ENCODE assay signal across 1 cellular context in the genomic region with DNA sequence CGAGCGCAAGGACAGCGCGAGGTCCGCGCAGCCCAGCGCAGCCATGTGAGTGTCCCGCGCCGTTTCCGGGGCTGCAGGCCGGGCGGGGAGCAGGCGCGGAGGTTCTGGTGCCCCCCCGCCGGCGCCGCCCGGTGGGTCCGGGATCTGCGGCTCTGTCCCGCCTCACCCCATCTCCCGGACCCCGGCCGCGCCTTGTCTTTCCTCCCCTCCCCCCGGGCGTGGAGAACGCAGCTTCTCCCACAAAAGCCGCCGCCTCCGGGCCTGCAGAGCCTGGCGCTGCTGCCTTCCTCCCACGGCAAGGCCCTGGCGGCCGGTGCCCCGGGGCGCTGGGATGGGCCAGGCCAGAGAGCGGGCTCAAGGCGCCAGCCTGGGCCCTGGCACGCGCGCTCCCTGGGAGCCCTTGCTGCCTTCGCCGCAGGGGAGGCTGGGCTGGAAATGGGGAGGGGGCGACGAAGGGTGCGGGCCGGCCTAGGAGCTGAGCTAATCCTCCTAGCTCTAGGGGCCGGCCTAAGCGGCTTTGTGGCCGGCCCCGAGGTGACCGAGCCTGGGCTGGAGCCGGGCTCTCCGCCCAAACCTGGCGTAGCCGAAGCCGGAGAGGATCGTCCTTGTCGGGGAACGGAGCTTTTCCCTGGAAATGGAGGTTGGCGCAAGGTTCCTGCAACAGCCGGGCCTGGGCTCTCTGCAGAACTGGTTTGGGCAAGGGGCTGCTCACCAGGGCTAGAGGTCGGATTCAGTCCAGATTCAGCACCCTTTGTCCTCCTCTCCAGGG.
TF ChIP-seq lines count a peak whose summit lies in the region.

No MANE protein-coding gene starts in this region.

TF ChIP-seq in HEK293, 187 proteins besides CTCF, POLR2A, EP300 and RAD21 (continued from another document and continues in another):
- TF ChIP-seq, protein P1, sequence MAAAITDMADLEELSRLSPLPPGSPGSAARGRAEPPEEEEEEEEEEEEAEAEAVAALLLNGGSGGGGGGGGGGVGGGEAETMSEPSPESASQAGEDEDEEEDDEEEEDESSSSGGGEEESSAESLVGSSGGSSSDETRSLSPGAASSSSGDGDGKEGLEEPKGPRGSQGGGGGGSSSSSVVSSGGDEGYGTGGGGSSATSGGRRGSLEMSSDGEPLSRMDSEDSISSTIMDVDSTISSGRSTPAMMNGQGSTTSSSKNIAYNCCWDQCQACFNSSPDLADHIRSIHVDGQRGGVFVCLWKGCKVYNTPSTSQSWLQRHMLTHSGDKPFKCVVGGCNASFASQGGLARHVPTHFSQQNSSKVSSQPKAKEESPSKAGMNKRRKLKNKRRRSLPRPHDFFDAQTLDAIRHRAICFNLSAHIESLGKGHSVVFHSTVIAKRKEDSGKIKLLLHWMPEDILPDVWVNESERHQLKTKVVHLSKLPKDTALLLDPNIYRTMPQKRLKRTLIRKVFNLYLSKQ (tag by site-specific recombination; IDR thresholded peaks at IDR 0.05; ENCODE audit: borderline replicate concordance) = no peak
- no peak for TF ChIP-seq ZNF169 (tag by site-specific recombination; IDR thresholded peaks at IDR 0.05)
- TF ChIP-seq ZNF677 (tag by site-specific recombination; IDR thresholded peaks at IDR 0.05) = no peak
- no peak for TF ChIP-seq ZNF555 (tag by site-specific recombination; conservative IDR thresholded peaks at IDR 0.05)
- no peak for TF ChIP-seq ZNF138 (tag by site-specific recombination; IDR thresholded peaks at IDR 0.05; ENCODE audit: borderline replicate concordance)
- no peak for TF ChIP-seq ZNF610 (tag by site-specific recombination; IDR thresholded peaks at IDR 0.05; ENCODE audit: borderline replicate concordance)
- no peak for TF ChIP-seq ZNF747 (tag by site-specific recombination; IDR thresholded peaks at IDR 0.05)
- no peak for TF ChIP-seq ZNF629 (tag by site-specific recombination; IDR thresholded peaks at IDR 0.05)
- no peak for TF ChIP-seq ZSCAN16 (tag by site-specific recombination; IDR thresholded peaks at IDR 0.05)
- TF ChIP-seq, protein P2, sequence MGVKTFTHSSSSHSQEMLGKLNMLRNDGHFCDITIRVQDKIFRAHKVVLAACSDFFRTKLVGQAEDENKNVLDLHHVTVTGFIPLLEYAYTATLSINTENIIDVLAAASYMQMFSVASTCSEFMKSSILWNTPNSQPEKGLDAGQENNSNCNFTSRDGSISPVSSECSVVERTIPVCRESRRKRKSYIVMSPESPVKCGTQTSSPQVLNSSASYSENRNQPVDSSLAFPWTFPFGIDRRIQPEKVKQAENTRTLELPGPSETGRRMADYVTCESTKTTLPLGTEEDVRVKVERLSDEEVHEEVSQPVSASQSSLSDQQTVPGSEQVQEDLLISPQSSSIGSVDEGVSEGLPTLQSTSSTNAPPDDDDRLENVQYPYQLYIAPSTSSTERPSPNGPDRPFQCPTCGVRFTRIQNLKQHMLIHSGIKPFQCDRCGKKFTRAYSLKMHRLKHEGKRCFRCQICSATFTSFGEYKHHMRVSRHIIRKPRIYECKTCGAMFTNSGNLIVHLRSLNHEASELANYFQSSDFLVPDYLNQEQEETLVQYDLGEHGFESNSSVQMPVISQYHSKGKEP (tag by site-specific recombination; IDR thresholded peaks at IDR 0.05) = no peak
- TF ChIP-seq GLI4 (tag by site-specific recombination; IDR thresholded peaks at IDR 0.05) = no peak
- TF ChIP-seq, protein P3, sequence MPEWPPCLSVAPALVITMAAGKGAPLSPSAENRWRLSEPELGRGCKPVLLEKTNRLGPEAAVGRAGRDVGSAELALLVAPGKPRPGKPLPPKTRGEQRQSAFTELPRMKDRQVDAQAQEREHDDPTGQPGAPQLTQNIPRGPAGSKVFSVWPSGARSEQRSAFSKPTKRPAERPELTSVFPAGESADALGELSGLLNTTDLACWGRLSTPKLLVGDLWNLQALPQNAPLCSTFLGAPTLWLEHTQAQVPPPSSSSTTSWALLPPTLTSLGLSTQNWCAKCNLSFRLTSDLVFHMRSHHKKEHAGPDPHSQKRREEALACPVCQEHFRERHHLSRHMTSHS (tag by site-specific recombination; IDR thresholded peaks at IDR 0.05) = no peak
- TF ChIP-seq YY1 (tag by site-specific recombination; IDR thresholded peaks at IDR 0.05) = no peak
- TF ChIP-seq, protein P4, sequence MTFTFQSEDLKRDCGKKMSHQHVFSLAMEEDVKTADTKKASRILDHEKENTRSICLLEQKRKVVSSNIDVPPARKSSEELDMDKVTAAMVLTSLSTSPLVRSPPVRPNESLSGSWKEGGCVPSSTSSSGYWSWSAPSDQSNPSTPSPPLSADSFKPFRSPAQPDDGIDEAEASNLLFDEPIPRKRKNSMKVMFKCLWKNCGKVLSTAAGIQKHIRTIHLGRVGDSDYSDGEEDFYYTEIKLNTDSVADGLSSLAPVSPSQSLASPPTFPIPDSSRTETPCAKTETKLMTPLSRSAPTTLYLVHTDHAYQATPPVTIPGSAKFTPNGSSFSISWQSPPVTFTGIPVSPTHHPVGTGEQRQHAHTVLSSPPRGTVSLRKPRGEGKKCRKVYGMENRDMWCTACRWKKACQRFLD (tag by site-specific recombination; IDR thresholded peaks at IDR 0.05) = no peak
- TF ChIP-seq ZNF664 (tag by site-specific recombination; IDR thresholded peaks at IDR 0.05) = no peak
- TF ChIP-seq, protein P5, sequence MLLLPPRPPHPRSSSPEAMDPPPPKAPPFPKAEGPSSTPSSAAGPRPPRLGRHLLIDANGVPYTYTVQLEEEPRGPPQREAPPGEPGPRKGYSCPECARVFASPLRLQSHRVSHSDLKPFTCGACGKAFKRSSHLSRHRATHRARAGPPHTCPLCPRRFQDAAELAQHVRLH (tag by site-specific recombination; IDR thresholded peaks at IDR 0.05) = no peak
- no peak for TF ChIP-seq ZNF792 (tag by site-specific recombination; IDR thresholded peaks at IDR 0.05)
- no peak for TF ChIP-seq ZNF433 (tag by site-specific recombination; IDR thresholded peaks at IDR 0.05; ENCODE audit: low read depth)
- TF ChIP-seq GLIS2 (tag by site-specific recombination; IDR thresholded peaks at IDR 0.05) = peak; percentile 10; the same call in 1 of the 2 replicates
- TF ChIP-seq ZNF521 (tag by site-specific recombination; IDR thresholded peaks at IDR 0.05) = no peak
- peak; percentile 87 for TF ChIP-seq ZNF121 (tag by site-specific recombination; IDR thresholded peaks at IDR 0.05)
- no peak for TF ChIP-seq ZNF266 (tag by site-specific recombination; IDR thresholded peaks at IDR 0.05; ENCODE audit: low read depth)
- TF ChIP-seq ZNF843 (tag by site-specific recombination; IDR thresholded peaks at IDR 0.05) = no peak
- TF ChIP-seq ZNF560 (tag by site-specific recombination; IDR thresholded peaks at IDR 0.05; ENCODE audit: borderline replicate concordance) = no peak
- no peak for TF ChIP-seq ZNF292 (tag by site-specific recombination; IDR thresholded peaks at IDR 0.05; ENCODE audit: borderline replicate concordance, low read depth)
- TF ChIP-seq ZBTB8A (tag by site-specific recombination; IDR thresholded peaks at IDR 0.05) = 0 out of 2 replicates have a peak, but pooled peaks have one; percentile 22
- TF ChIP-seq ZNF416 (tag by site-specific recombination; IDR thresholded peaks at IDR 0.05) = no peak
- TF ChIP-seq SP7 (tag by site-specific recombination; IDR thresholded peaks at IDR 0.05) = no peak
- TF ChIP-seq ZNF510 (tag by site-specific recombination; IDR thresholded peaks at IDR 0.05; ENCODE audit: insufficient replicate concordance) = no peak
- TF ChIP-seq ZNF202 (tag by site-specific recombination; IDR thresholded peaks at IDR 0.05; ENCODE audit: borderline replicate concordance) = no peak
- no peak for TF ChIP-seq KLF9 (tag by site-specific recombination; IDR thresholded peaks at IDR 0.05; ENCODE audit: low read depth)
- no peak for TF ChIP-seq ZNF544 (tag by site-specific recombination; IDR thresholded peaks at IDR 0.05)
- peak; percentile 74 for TF ChIP-seq ZBTB17 (tag by site-specific recombination; IDR thresholded peaks at IDR 0.05)
- no peak for TF ChIP-seq ZNF114 (tag by site-specific recombination; IDR thresholded peaks at IDR 0.05)
- TF ChIP-seq, protein P6, sequence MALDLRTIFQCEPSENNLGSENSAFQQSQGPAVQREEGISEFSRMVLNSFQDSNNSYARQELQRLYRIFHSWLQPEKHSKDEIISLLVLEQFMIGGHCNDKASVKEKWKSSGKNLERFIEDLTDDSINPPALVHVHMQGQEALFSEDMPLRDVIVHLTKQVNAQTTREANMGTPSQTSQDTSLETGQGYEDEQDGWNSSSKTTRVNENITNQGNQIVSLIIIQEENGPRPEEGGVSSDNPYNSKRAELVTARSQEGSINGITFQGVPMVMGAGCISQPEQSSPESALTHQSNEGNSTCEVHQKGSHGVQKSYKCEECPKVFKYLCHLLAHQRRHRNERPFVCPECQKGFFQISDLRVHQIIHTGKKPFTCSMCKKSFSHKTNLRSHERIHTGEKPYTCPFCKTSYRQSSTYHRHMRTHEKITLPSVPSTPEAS (tag by site-specific recombination; IDR thresholded peaks at IDR 0.05) = no peak
- TF ChIP-seq ZNF274 (IDR thresholded peaks at IDR 0.05; ENCODE audit: low read length) = no peak
- no peak for TF ChIP-seq ZNF274 (tag by site-specific recombination; IDR thresholded peaks at IDR 0.05; ENCODE audit: borderline replicate concordance)
- no peak for TF ChIP-seq KLF16 (tag by site-specific recombination; IDR thresholded peaks at IDR 0.05)
- no peak for TF ChIP-seq ZNF223 (tag by site-specific recombination; IDR thresholded peaks at IDR 0.05)
- TF ChIP-seq ZNF112 (tag by site-specific recombination; IDR thresholded peaks at IDR 0.05) = no peak
- TF ChIP-seq, protein P7, sequence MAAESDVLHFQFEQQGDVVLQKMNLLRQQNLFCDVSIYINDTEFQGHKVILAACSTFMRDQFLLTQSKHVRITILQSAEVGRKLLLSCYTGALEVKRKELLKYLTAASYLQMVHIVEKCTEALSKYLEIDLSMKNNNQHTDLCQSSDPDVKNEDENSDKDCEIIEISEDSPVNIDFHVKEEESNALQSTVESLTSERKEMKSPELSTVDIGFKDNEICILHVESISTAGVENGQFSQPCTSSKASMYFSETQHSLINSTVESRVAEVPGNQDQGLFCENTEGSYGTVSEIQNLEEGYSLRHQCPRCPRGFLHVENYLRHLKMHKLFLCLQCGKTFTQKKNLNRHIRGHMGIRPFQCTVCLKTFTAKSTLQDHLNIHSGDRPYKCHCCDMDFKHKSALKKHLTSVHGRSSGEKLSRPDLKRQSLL (tag by site-specific recombination; IDR thresholded peaks at IDR 0.05) = peak; percentile 73; the same call in 1 of the 2 replicates
- no peak for TF ChIP-seq ZNF514 (tag by site-specific recombination; IDR thresholded peaks at IDR 0.05)
- no peak for TF ChIP-seq KLF8 (tag by site-specific recombination; IDR thresholded peaks at IDR 0.05)
- TF ChIP-seq, protein P8, sequence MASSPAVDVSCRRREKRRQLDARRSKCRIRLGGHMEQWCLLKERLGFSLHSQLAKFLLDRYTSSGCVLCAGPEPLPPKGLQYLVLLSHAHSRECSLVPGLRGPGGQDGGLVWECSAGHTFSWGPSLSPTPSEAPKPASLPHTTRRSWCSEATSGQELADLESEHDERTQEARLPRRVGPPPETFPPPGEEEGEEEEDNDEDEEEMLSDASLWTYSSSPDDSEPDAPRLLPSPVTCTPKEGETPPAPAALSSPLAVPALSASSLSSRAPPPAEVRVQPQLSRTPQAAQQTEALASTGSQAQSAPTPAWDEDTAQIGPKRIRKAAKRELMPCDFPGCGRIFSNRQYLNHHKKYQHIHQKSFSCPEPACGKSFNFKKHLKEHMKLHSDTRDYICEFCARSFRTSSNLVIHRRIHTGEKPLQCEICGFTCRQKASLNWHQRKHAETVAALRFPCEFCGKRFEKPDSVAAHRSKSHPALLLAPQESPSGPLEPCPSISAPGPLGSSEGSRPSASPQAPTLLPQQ (tag by site-specific recombination; IDR thresholded peaks at IDR 0.05) = no peak
- TF ChIP-seq, protein P9, sequence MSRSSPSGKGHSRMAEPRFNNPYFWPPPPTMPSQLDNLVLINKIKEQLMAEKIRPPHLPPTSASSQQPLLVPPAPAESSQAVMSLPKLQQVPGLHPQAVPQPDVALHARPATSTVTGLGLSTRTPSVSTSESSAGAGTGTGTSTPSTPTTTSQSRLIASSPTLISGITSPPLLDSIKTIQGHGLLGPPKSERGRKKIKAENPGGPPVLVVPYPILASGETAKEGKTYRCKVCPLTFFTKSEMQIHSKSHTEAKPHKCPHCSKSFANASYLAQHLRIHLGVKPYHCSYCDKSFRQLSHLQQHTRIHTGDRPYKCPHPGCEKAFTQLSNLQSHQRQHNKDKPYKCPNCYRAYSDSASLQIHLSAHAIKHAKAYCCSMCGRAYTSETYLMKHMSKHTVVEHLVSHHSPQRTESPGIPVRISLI (tag by site-specific recombination; IDR thresholded peaks at IDR 0.05) = no peak
- TF ChIP-seq, protein P10, sequence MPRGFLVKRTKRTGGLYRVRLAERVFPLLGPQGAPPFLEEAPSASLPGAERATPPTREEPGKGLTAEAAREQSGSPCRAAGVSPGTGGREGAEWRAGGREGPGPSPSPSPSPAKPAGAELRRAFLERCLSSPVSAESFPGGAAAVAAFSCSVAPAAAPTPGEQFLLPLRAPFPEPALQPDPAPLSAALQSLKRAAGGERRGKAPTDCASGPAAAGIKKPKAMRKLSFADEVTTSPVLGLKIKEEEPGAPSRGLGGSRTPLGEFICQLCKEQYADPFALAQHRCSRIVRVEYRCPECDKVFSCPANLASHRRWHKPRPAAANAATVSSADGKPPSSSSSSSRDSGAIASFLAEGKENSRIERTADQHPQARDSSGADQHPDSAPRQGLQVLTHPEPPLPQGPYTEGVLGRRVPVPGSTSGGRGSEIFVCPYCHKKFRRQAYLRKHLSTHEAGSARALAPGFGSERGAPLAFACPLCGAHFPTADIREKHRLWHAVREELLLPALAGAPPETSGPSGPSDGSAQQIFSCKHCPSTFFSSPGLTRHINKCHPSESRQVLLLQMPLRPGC (tag by site-specific recombination; IDR thresholded peaks at IDR 0.05) = no peak
- TF ChIP-seq HOXD13 (CRISPR knock-in tag; IDR thresholded peaks at IDR 0.05; ENCODE audit: borderline replicate concordance) = no peak
- TF ChIP-seq, protein P11, sequence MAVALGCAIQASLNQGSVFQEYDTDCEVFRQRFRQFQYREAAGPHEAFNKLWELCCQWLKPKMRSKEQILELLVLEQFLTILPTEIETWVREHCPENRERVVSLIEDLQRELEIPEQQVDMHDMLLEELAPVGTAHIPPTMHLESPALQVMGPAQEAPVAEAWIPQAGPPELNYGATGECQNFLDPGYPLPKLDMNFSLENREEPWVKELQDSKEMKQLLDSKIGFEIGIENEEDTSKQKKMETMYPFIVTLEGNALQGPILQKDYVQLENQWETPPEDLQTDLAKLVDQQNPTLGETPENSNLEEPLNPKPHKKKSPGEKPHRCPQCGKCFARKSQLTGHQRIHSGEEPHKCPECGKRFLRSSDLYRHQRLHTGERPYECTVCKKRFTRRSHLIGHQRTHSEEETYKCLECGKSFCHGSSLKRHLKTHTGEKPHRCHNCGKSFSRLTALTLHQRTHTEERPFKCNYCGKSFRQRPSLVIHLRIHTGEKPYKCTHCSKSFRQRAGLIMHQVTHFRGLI (tag by site-specific recombination; IDR thresholded peaks at IDR 0.05) = no peak
- TF ChIP-seq ZFP41 (tag by site-specific recombination; IDR thresholded peaks at IDR 0.05; ENCODE audit: borderline replicate concordance) = no peak
- TF ChIP-seq ZBTB7A (tag by site-specific recombination; IDR thresholded peaks at IDR 0.05; ENCODE audit: low read depth) = no peak
